In genomic region chr7:150974468-150975391, GRCh38 we compare ENCODE assay signal across 8 cellular contexts. TPM values are rescaled to one million over a fixed set of nuclear protein-coding genes. Genes with fewer than 3 reads are reported as not detected.
A peak's percentile ranks its signal among the peaks of the same experiment; 100 is the strongest.
DNase-seq lines count a peak whose midpoint lies in the region; FAIRE-seq and TF ChIP-seq lines count a peak whose summit lies in the region.

No MANE protein-coding gene starts in this region.

- TF ChIP-seq CTCF in BJ (IDR thresholded peaks at IDR 0.05; ENCODE audit: insufficient read depth, low read depth, low read length) (peak; percentile 29), HL-60 (IDR thresholded peaks at IDR 0.05; ENCODE audit: insufficient read depth, low read length) (no peak), spleen (IDR thresholded peaks at IDR 0.05 in 8 of 11, conservative IDR thresholded peaks at IDR 0.05 in 3 of 11) (peak in 8 of 11 experiments; percentile 14 to 58 (median 36))

- no peaks in the 10 kb centered on the region for H3K36me3 ChIP-seq in BJ (ENCODE audit: control insufficient read depth, insufficient read depth, low read length)
- no peaks in the 10 kb centered on the region for H3K36me3 ChIP-seq in SK-N-MC (ENCODE audit: insufficient read depth, low read length)
- no peaks in the 10 kb centered on the region; the same call in 1 of the 2 replicates for H3K36me3 ChIP-seq in iPS DF 6.9 (ENCODE audit: control insufficient read depth, insufficient read depth, low read length)
- H3K36me3 ChIP-seq in spleen: no peaks in the 10 kb centered on the region

- intact Hi-C loops in spleen (cut with DNase I; ENCODE audit: low total_unique reads): no loop called here

- H3K27ac ChIP-seq in HL-60 (replicated peaks): no peak overlapping the region
- no peak overlapping the region for H3K27ac ChIP-seq in SK-N-MC
- H3K27ac ChIP-seq in iPS DF 6.9 (ENCODE audit: low read length): no peak overlapping the region
- peak overlapping the region in 7 of 8 donors; percentile 27 to 83 (median 75) for H3K27ac ChIP-seq in spleen

- H3K4me1 ChIP-seq in iPS DF 6.9 (ENCODE audit: control insufficient read depth, insufficient read depth, low read length): peaks cover 17% of the 10 kb centered on the region
- peaks cover 5 to 70% (median 44%) of the 10 kb centered on the region in 6 donors for H3K4me1 ChIP-seq in spleen

- H3K27me3 ChIP-seq in BJ (ENCODE audit: control insufficient read depth, insufficient read depth, low read length) (peaks cover 28% of the 10 kb centered on the region), HL-60 (ENCODE audit: insufficient read depth, poor library complexity, severe bottlenecking) (peaks cover 58% of the 10 kb centered on the region), iPS DF 6.9 (ENCODE audit: control insufficient read depth, insufficient read depth, low read length) (peaks cover 4% of the 10 kb centered on the region), spleen (replicated peaks in 1 of 7) (peaks cover 4 to 78% (median 48%) of the 10 kb centered on the region in 7 donors)

- H3K4me3 ChIP-seq in BJ (ENCODE audit: low read depth, low read length) (peak overlapping the region; percentile 39), HL-60 (replicated peaks; ENCODE audit: insufficient read depth, low read length) (peak overlapping the region; percentile 36), SK-N-MC (peak overlapping the region; percentile 84), iPS DF 6.9 (ENCODE audit: low read length) (peak overlapping the region; percentile 69; the same call in 1 of the 2 replicates), spleen (peak overlapping the region; percentile 32 to 78 (median 54))

- FAIRE-seq in GM19239 (lab: Jason Lieb, UNC): peak; percentile 47

- H3K9me3 ChIP-seq in SK-N-MC (ENCODE audit: low read depth, low read length) (no peaks in the 10 kb centered on the region), iPS DF 6.9 (ENCODE audit: control insufficient read depth, insufficient read depth, low read length) (no peaks in the 10 kb centered on the region), spleen (no peaks in the 10 kb centered on the region)

- no peak overlapping the region for H3K9ac ChIP-seq in SK-N-MC (ENCODE audit: insufficient read length)

- CTCF ChIA-PET in BJ (lab: Yijun Ruan, JAX): interaction anchor here (1.1 to 4.3 kb wide), 3 partner anchors 11 to 36 kb away, joined by 3 to 23 read pairs (median 10); no protein-coding TSS in a partner anchor

- no CpG with 5 or more reads among the region's 89 CpGs for WGBS in iPS DF 6.9 (ENCODE audit: insufficient coverage, insufficient read length)
- WGBS in spleen, 5 donors: 1 to 6% (median 2%) methylated on average over 31 to 89 of the region's 89 CpGs

- POLR2A ChIA-PET in BJ (lab: Charles Lee): no interaction called here

- no peak for TF ChIP-seq POLR2A in spleen (IDR thresholded peaks at IDR 0.05)

- DNase-seq in BJ (ENCODE audit: low read depth): no peak
- DNase-seq in GM19239 (ENCODE audit: insufficient read length, low spot score): peak; percentile 84
- DNase-seq in HL-60 (ENCODE audit: low read depth in 1 of 2, low spot score in 1 of 2): no peak
- no peak for DNase-seq in SK-N-MC (ENCODE audit: low read depth, low spot score)
- peak; percentile 37 for DNase-seq in activated naive CD8-positive, alpha-beta T cell treated with anti-CD3 and anti-CD28 coated beads, Interleukin-2, amount 50 U/mL, for 16 hours (ENCODE audit: low read depth, low spot score)
- no peak for DNase-seq in iPS DF 6.9 (ENCODE audit: low read depth, low spot score)
- DNase-seq in spleen: peak; percentile 92
- DNase-seq in KG1 (lab: John Stamatoyannopoulos, UW): no peak

RNA-seq across cellular contexts. Expression of gene KCNH2, which starts 3.4 kb away (rescaled TPM):
- polyA plus RNA-seq in BJ (2011; rRNA removed) (0.02 and 0.06 TPM in 2 replicates), spleen (1 to 10 TPM in 2 of 3 donors, under 1 TPM in 1; 0.67 to 2.5 (median 1.3) TPM)
- 0.05 TPM in 1 of 2 replicates, not detected in the other for polyA minus RNA-seq in BJ (2011; rRNA and poly(A)+ RNA removed)
- 1 to 10 TPM; 1.6 to 5.1 (median 2.8) TPM for total RNA-seq in spleen

RNA-seq across cellular contexts. Expression of gene NOS3, which starts 16.1 kb away (rescaled TPM):
- polyA plus RNA-seq in BJ (2011; rRNA removed) (0.60 and 1.3 TPM in 2 replicates), spleen (10 to 100 TPM; 11.9 to 81.1 (median 28.4) TPM)
- 0.36 and 1.5 TPM in 2 replicates for polyA minus RNA-seq in BJ (2011; rRNA and poly(A)+ RNA removed)
- 100 to 1,000 TPM; 106 to 455 (median 187) TPM for total RNA-seq in spleen

RNA-seq across cellular contexts. Expression of gene ATG9B, which starts 49.6 kb away (rescaled TPM):
- polyA plus RNA-seq in BJ (2011; rRNA removed) (0.07 and 0.15 TPM in 2 replicates), spleen (1 to 10 TPM; 1.8 to 3.7 (median 1.9) TPM)
- polyA minus RNA-seq in BJ (2011; rRNA and poly(A)+ RNA removed): 0.05 and 0.09 TPM in 2 replicates
- total RNA-seq in spleen: 1 to 10 TPM in 6 of 7 donors, under 1 TPM in 1; 0.66 to 3.8 (median 2.8) TPM

RNA-seq across cellular contexts. Expression of gene ABCB8, which starts 53.5 kb away (rescaled TPM):
- polyA plus RNA-seq in BJ (2011; rRNA removed) (13.0 and 23.6 TPM in 2 replicates), spleen (10 to 100 TPM; 12.9 to 21.1 (median 17.2) TPM)
- 23.2 and 30.4 TPM in 2 replicates for polyA minus RNA-seq in BJ (2011; rRNA and poly(A)+ RNA removed)
- 10 to 100 TPM; 22.5 to 42.6 (median 29.1) TPM for total RNA-seq in spleen

Comparison
In these comparisons a context has a peak if more than half of its experiments do, and no peak if none do; other contexts are left out.
1. DNase-seq: peak in GM19239 (single experiment), activated naive CD8-positive, alpha-beta T cell treated with anti-CD3 and anti-CD28 coated beads, Interleukin-2, amount 50 U/mL, for 16 hours (single experiment) and spleen (single experiment); none in BJ (single experiment), HL-60 (0 of 2), SK-N-MC (single experiment), iPS DF 6.9 (single experiment) and KG1 (single experiment).
2. H3K27ac ChIP-seq: peak in spleen (7 of 8); none in HL-60 (single experiment), SK-N-MC (single experiment) and iPS DF 6.9 (single experiment).
3. Peak in every context shown above with its lines, with median percentiles within 50 percentile points of each other: H3K4me3 ChIP-seq.